Comparison of ENCODE assay signal across 9 cellular contexts in genomic region chr17:82296511-82297279, GRCh38. TPM values are rescaled to one million over a fixed set of nuclear protein-coding genes. Genes with fewer than 3 reads are reported as not detected.
DNase-seq lines count a peak whose midpoint lies in the region; ATAC-seq, FAIRE-seq and TF ChIP-seq lines count a peak whose summit lies in the region.
"Had no signal": no experiment of that assay in that cellular context is flagged by ENCODE, and none has a peak within 500 bp of the region (broad histone marks: within the 10 kb centered on the region; RNA-seq: fewer than 3 reads in every experiment).

No MANE protein-coding gene starts in this region.

- TF ChIP-seq EP300 in HepG2 (IDR thresholded peaks at IDR 0.05; ENCODE audit: low read depth in 2 of 2, low read length in 2 of 2) (no peak), HepG2 (CRISPR knock-in tag; IDR thresholded peaks at IDR 0.05; ENCODE audit: borderline replicate concordance) (no peak), transverse colon (IDR thresholded peaks at IDR 0.05; ENCODE audit: low read depth) (no peak)

- H3K4me3 ChIP-seq in HepG2 (replicated peaks in 1 of 3; ENCODE audit: insufficient read depth in 1 of 3, low read depth in 2 of 3, low read length in 3 of 3) (peak overlapping the region in 1 of 3 experiments; percentile 78; a peak in 2 of 6 replicates), transverse colon (peak overlapping the region in 2 of 4 donors; percentile 37 to 48)

- H3K9me3 Mint-ChIP-seq in activated naive CD4-positive, alpha-beta T cell treated with anti-CD3 and anti-CD28 coated beads, Interleukin-2, amount 10 ng/mL, durations not matched to agents 7 days and 5 days = no peaks in the 10 kb centered on the region
- no peaks in the 10 kb centered on the region for H3K9me3 Mint-ChIP-seq in activated T-helper 17 cell treated with anti-CD3 and anti-CD28 coated beads, Interleukin-2, amount 50 U/mL, for 72 hours

- peaks cover 4% of the 10 kb centered on the region for H3K36me3 Mint-ChIP-seq in activated naive CD4-positive, alpha-beta T cell treated with anti-CD3 and anti-CD28 coated beads, Interleukin-2, amount 10 ng/mL, durations not matched to agents 7 days and 5 days
- peaks cover 56% of the 10 kb centered on the region for H3K36me3 Mint-ChIP-seq in activated T-helper 17 cell treated with anti-CD3 and anti-CD28 coated beads, Interleukin-2, amount 50 U/mL, for 72 hours (ENCODE audit: low read depth)

- H3K4me2 ChIP-seq in HepG2 (ENCODE audit: low read depth, low read length) = peak overlapping the region; percentile 99

- peaks cover 3% of the 10 kb centered on the region for H3K27me3 Mint-ChIP-seq in activated naive CD4-positive, alpha-beta T cell treated with anti-CD3 and anti-CD28 coated beads, Interleukin-2, amount 10 ng/mL, durations not matched to agents 7 days and 5 days
- H3K27me3 Mint-ChIP-seq in activated T-helper 17 cell treated with anti-CD3 and anti-CD28 coated beads, Interleukin-2, amount 50 U/mL, for 72 hours = no peaks in the 10 kb centered on the region

- no peaks in the 10 kb centered on the region for H4K20me1 ChIP-seq in HepG2 (ENCODE audit: insufficient read depth, low read length)

- no peaks in the 10 kb centered on the region for H3K36me3 ChIP-seq in HepG2 (replicated peaks in 1 of 2; ENCODE audit: control insufficient read depth in 1 of 2, insufficient read depth in 2 of 2, low read length in 2 of 2)
- H3K36me3 ChIP-seq in transverse colon = no peaks in the 10 kb centered on the region

- no peaks in the 10 kb centered on the region for H3K9me3 ChIP-seq in HepG2 (ENCODE audit: low read length)
- H3K9me3 ChIP-seq in transverse colon = no peaks in the 10 kb centered on the region

- POLR2A ChIA-PET in HepG2 (lab: Yijun Ruan, JAX) = interaction anchor here (0.6 to 12.8 kb wide), 15 partner anchors 9 to 614 kb away, joined by 3 to 270 read pairs (median 23); partner anchors contain the start of genes CD7, CSNK1D, SECTM1 and SLC16A3

- TF ChIP-seq CTCF in HepG2 (CRISPR knock-in tag; IDR thresholded peaks at IDR 0.05) (no peak), transverse colon (IDR thresholded peaks at IDR 0.05) (no peak)

- no peak for ATAC-seq in activated T-helper 17 cell treated with anti-CD3 and anti-CD28 coated beads, Interleukin-2, amount 50 U/mL, for 72 hours (replicated peaks)
- ATAC-seq in HepG2 (no peak), GM21723 (IDR thresholded peaks at IDR 0.05; ENCODE audit: unreplicated experiment) (no peak)

- 44% methylated on average over 7 of the region's 7 CpGs for WGBS in HepG2 (ENCODE audit: low lambda C conversion rate)
- 19 to 20% methylated on average over 5 to 7 of the region's 7 CpGs for WGBS in transverse colon (ENCODE audit: low coverage in 1 of 2), 2 donors

- TF ChIP-seq POLR2A in HepG2 (IDR thresholded peaks at IDR 0.05; ENCODE audit: insufficient read depth in 1 of 2, low read depth in 2 of 2, low read length in 2 of 2) (no peak), transverse colon (IDR thresholded peaks at IDR 0.05) (no peak)

- peak; percentile 42 for DNase-seq in activated naive CD4-positive, alpha-beta T cell treated with anti-CD3 and anti-CD28 coated beads, Interleukin-2, amount 10 ng/mL, durations not matched to agents 7 days and 5 days
- no peak for DNase-seq in activated naive CD4-positive, alpha-beta T cell treated with Interleukin-2 at 50 U/mL for 16 hours
- DNase-seq in HepG2 (ENCODE audit: low spot score) (no peak), transverse colon (no peak), SK-N-DZ (ENCODE audit: low spot score) (no peak), DMS79 (lab: John Stamatoyannopoulos, UW) (no peak)

- H3K27ac Mint-ChIP-seq in activated naive CD4-positive, alpha-beta T cell treated with anti-CD3 and anti-CD28 coated beads, Interleukin-2, amount 10 ng/mL, durations not matched to agents 7 days and 5 days = peak overlapping the region; percentile 100
- peak overlapping the region; percentile 100 for H3K27ac Mint-ChIP-seq in activated T-helper 17 cell treated with anti-CD3 and anti-CD28 coated beads, Interleukin-2, amount 50 U/mL, for 72 hours

- 0 out of 2 replicates have a peak overlapping the region, but pooled peaks have one; percentile 3 for H3K9ac ChIP-seq in HepG2 (ENCODE audit: insufficient read depth, low read depth, low read length)

- H3K4me1 ChIP-seq in HepG2 (ENCODE audit: insufficient read depth, low read length) (peaks cover 89% of the 10 kb centered on the region), transverse colon (peaks cover 47 to 69% (median 60%) of the 10 kb centered on the region in 4 donors)

- intact Hi-C loops in HepG2 (cut with micrococcal nuclease; ENCODE audit: unreplicated experiment) = loop anchor here (5.0 kb wide), 1 partner anchor 39 kb away; no protein-coding TSS in a partner anchor
- intact Hi-C loops in transverse colon (cut with DNase I; ENCODE audit: low total_unique reads) = no loop called here

- no peak overlapping the region for H3K27ac ChIP-seq in HepG2 (ENCODE audit: extremely low read length, insufficient read depth, low read length)
- peak overlapping the region; percentile 95 to 99 (median 98) for H3K27ac ChIP-seq in transverse colon

- no peak overlapping the region for H2AFZ ChIP-seq in HepG2 (ENCODE audit: low read length)

- H3K4me1 Mint-ChIP-seq in activated naive CD4-positive, alpha-beta T cell treated with anti-CD3 and anti-CD28 coated beads, Interleukin-2, amount 10 ng/mL, durations not matched to agents 7 days and 5 days = peaks cover 82% of the 10 kb centered on the region
- H3K4me1 Mint-ChIP-seq in activated T-helper 17 cell treated with anti-CD3 and anti-CD28 coated beads, Interleukin-2, amount 50 U/mL, for 72 hours = peaks cover 33% of the 10 kb centered on the region

- no peak for TF ChIP-seq RAD21 in HepG2 (CRISPR knock-in tag; IDR thresholded peaks at IDR 0.05)

- peaks cover 5% of the 10 kb centered on the region for H3K79me2 ChIP-seq in HepG2 (ENCODE audit: insufficient read depth, low read length)

- in situ Hi-C loops in HepG2 (cut with HindIII; ENCODE audit: extremely low pct_ligation_motif_present, low pct_unique_long_range_greater_than_20kb) = no loop called here
- in situ Hi-C loops in transverse colon (cut with MboI; ENCODE audit: low pct_ligation_motif_present in 1 of 4, low pct_unique_long_range_greater_than_20kb in 1 of 4, low sequenced_read_pairs in 3 of 4) = no loop called here

- no peak for FAIRE-seq in HepG2 (lab: Jason Lieb, UNC)
- FAIRE-seq: G401.6 had no signal

- no TSS peak for BruUV-seq in HepG2 (replicated peaks; lab: Mats Ljungman, UMichigan)

- CTCF ChIA-PET in activated naive CD4-positive, alpha-beta T cell treated with anti-CD3 and anti-CD28 coated beads, Interleukin-2, amount 10 ng/mL, durations not matched to agents 7 days and 5 days (lab: Charles Lee) = interaction anchor here (1.0 to 5.1 kb wide), 4 partner anchors 20 to 61 kb away, joined by 3 to 55 read pairs (median 8); partner anchors contain the start of gene CD7
- CTCF ChIA-PET in HepG2 (lab: Yijun Ruan, JAX; ENCODE audit: low intra/inter-chr PET ratio, low total read pairs) = no interaction called here

- H3K27me3 ChIP-seq in HepG2 (ENCODE audit: control insufficient read depth in 1 of 2, insufficient read depth in 2 of 2, low read length in 2 of 2) (no peaks in the 10 kb centered on the region), transverse colon (no peaks in the 10 kb centered on the region)

- peak overlapping the region; percentile 92 for H3K4me3 Mint-ChIP-seq in activated naive CD4-positive, alpha-beta T cell treated with anti-CD3 and anti-CD28 coated beads, Interleukin-2, amount 10 ng/mL, durations not matched to agents 7 days and 5 days
- H3K4me3 Mint-ChIP-seq in activated T-helper 17 cell treated with anti-CD3 and anti-CD28 coated beads, Interleukin-2, amount 50 U/mL, for 72 hours = peak overlapping the region; percentile 85

RNA-seq across cellular contexts. Expression of gene CD7, which starts 20.7 kb away (rescaled TPM):
- 100 to 1,000 TPM; 193 to 378 TPM for total RNA-seq in activated T-helper 17 cell treated with anti-CD3 and anti-CD28 coated beads, Interleukin-2, amount 50 U/mL, for 72 hours
- total RNA-seq in HepG2 (2016; rRNA removed; fragmentation: Illumina TruSeq; extraction: Trizol) (29.7 and 67.6 TPM in 2 replicates), transverse colon (1 to 10 TPM; 6.1 to 9.7 (median 7.4) TPM)
- total RNA-seq in HepG2 (2016; cell fraction: cytosol; rRNA removed; fragmentation: Illumina TruSeq; extraction: Trizol; ENCODE audit: low read depth) = 23.3 and 25.5 TPM in 2 replicates
- 24.7 and 74.3 TPM in 2 replicates for total RNA-seq in HepG2 (2016; cell fraction: insoluble cytoplasmic fraction; rRNA removed; fragmentation: Illumina TruSeq; extraction: Trizol)
- 36.8 and 47.2 TPM in 2 replicates for total RNA-seq in HepG2 (2016; cell fraction: membrane; rRNA removed; fragmentation: Illumina TruSeq; extraction: Trizol)
- total RNA-seq in HepG2 (2016; cell fraction: nucleus; rRNA removed; fragmentation: Illumina TruSeq; extraction: Trizol) = 53.2 and 64.7 TPM in 2 replicates
- polyA plus RNA-seq in HepG2 (2011; rRNA removed) = 72.7 and 76.4 TPM in 2 replicates
- polyA plus RNA-seq in HepG2 (2011; cell fraction: cytosol; rRNA removed) = 34.4 and 89.4 TPM in 2 replicates
- 127 and 155 TPM in 2 replicates for polyA plus RNA-seq in HepG2 (2011; cell fraction: nucleus; rRNA removed)
- polyA plus RNA-seq in HepG2 (2012) = 46.2 and 62.8 TPM in 2 replicates
- 56.5 and 63.8 TPM in 2 replicates for polyA plus RNA-seq in HepG2 (2016; cell fraction: cytosol; fragmentation: Illumina TruSeq; extraction: Trizol; ENCODE audit: low read depth)
- polyA plus RNA-seq in HepG2 (2016; cell fraction: insoluble cytoplasmic fraction; fragmentation: Illumina TruSeq; extraction: Trizol; ENCODE audit: low read depth) = 56.7 and 68.4 TPM in 2 replicates
- 78.3 and 78.6 TPM in 2 replicates for polyA plus RNA-seq in HepG2 (2016; cell fraction: membrane; fragmentation: Illumina TruSeq; extraction: Trizol; ENCODE audit: low read depth)
- polyA plus RNA-seq in HepG2 (2016; cell fraction: nucleus; fragmentation: Illumina TruSeq; extraction: Trizol; ENCODE audit: insufficient read depth, low read depth) = 226 and 244 TPM in 2 replicates
- polyA minus RNA-seq in HepG2 (2011; rRNA and poly(A)+ RNA removed; ENCODE audit: low replicate concordance) = 43.3 TPM in 1 of 2 replicates, not detected in the other
- polyA minus RNA-seq in HepG2 (2011; cell fraction: cytosol; rRNA and poly(A)+ RNA removed) = 31.0 and 32.1 TPM in 2 replicates
- polyA minus RNA-seq in HepG2 (2011; cell fraction: nucleus; rRNA and poly(A)+ RNA removed) = 7.9 and 8.8 TPM in 2 replicates
- 3.3 and 3.8 TPM in 2 replicates for polyA plus RNA-seq in SK-N-DZ (2014; cell fraction: cytosol; rRNA removed)
- polyA plus RNA-seq in SK-N-DZ (2014; cell fraction: nucleus; rRNA removed) = 0.87 and 1.7 TPM in 2 replicates

RNA-seq across cellular contexts. Expression of gene CSNK1D, which starts 23.2 kb away (rescaled TPM):
- 100 to 1,000 TPM; 140 to 142 TPM for total RNA-seq in activated T-helper 17 cell treated with anti-CD3 and anti-CD28 coated beads, Interleukin-2, amount 50 U/mL, for 72 hours
- total RNA-seq in HepG2 (2016; rRNA removed; fragmentation: Illumina TruSeq; extraction: Trizol) = 28.4 and 31.5 TPM in 2 replicates
- total RNA-seq in HepG2 (2016; cell fraction: cytosol; rRNA removed; fragmentation: Illumina TruSeq; extraction: Trizol; ENCODE audit: low read depth) = 19.2 and 20.4 TPM in 2 replicates
- total RNA-seq in HepG2 (2016; cell fraction: insoluble cytoplasmic fraction; rRNA removed; fragmentation: Illumina TruSeq; extraction: Trizol) = 23.0 and 34.1 TPM in 2 replicates
- total RNA-seq in HepG2 (2016; cell fraction: membrane; rRNA removed; fragmentation: Illumina TruSeq; extraction: Trizol) = 24.3 and 26.6 TPM in 2 replicates
- total RNA-seq in HepG2 (2016; cell fraction: nucleus; rRNA removed; fragmentation: Illumina TruSeq; extraction: Trizol) = 42.8 and 45.6 TPM in 2 replicates
- 128 and 148 TPM in 2 replicates for polyA plus RNA-seq in HepG2 (2011; rRNA removed)
- polyA plus RNA-seq in HepG2 (2011; cell fraction: cytosol; rRNA removed) = 81.5 and 90.2 TPM in 2 replicates
- polyA plus RNA-seq in HepG2 (2011; cell fraction: nucleus; rRNA removed) = 1,010 and 1,066 TPM in 2 replicates
- 164 and 234 TPM in 2 replicates for polyA plus RNA-seq in HepG2 (2012)
- polyA plus RNA-seq in HepG2 (2016; cell fraction: cytosol; fragmentation: Illumina TruSeq; extraction: Trizol; ENCODE audit: low read depth) = 19.6 and 21.8 TPM in 2 replicates
- polyA plus RNA-seq in HepG2 (2016; cell fraction: insoluble cytoplasmic fraction; fragmentation: Illumina TruSeq; extraction: Trizol; ENCODE audit: low read depth) = 71.8 and 89.7 TPM in 2 replicates
- 40.8 and 42.7 TPM in 2 replicates for polyA plus RNA-seq in HepG2 (2016; cell fraction: membrane; fragmentation: Illumina TruSeq; extraction: Trizol; ENCODE audit: low read depth)
- polyA plus RNA-seq in HepG2 (2016; cell fraction: nucleus; fragmentation: Illumina TruSeq; extraction: Trizol; ENCODE audit: insufficient read depth, low read depth) = 316 and 342 TPM in 2 replicates
- polyA minus RNA-seq in HepG2 (2011; rRNA and poly(A)+ RNA removed; ENCODE audit: low replicate concordance) = 78.0 and 103 TPM in 2 replicates
- 51.7 and 60.9 TPM in 2 replicates for polyA minus RNA-seq in HepG2 (2011; cell fraction: cytosol; rRNA and poly(A)+ RNA removed)
- polyA minus RNA-seq in HepG2 (2011; cell fraction: nucleus; rRNA and poly(A)+ RNA removed) = 117 and 118 TPM in 2 replicates
- total RNA-seq in transverse colon = 100 to 1,000 TPM in 2 of 4 donors, 10 to 100 TPM in 2; 86.0 to 230 (median 148) TPM
- polyA plus RNA-seq in SK-N-DZ (2014; cell fraction: cytosol; rRNA removed) = 25.1 and 31.2 TPM in 2 replicates
- polyA plus RNA-seq in SK-N-DZ (2014; cell fraction: nucleus; rRNA removed) = 49.5 and 120 TPM in 2 replicates

RNA-seq across cellular contexts. Expression of gene SECTM1, which starts 36.9 kb away (rescaled TPM):
- 10 to 100 TPM; 16.4 to 22.3 TPM for total RNA-seq in activated T-helper 17 cell treated with anti-CD3 and anti-CD28 coated beads, Interleukin-2, amount 50 U/mL, for 72 hours
- total RNA-seq in HepG2 (2016; rRNA removed; fragmentation: Illumina TruSeq; extraction: Trizol) = 2.4 and 5.3 TPM in 2 replicates
- 3.3 TPM in 2 replicates for total RNA-seq in HepG2 (2016; cell fraction: cytosol; rRNA removed; fragmentation: Illumina TruSeq; extraction: Trizol; ENCODE audit: low read depth)
- 3.0 and 5.5 TPM in 2 replicates for total RNA-seq in HepG2 (2016; cell fraction: insoluble cytoplasmic fraction; rRNA removed; fragmentation: Illumina TruSeq; extraction: Trizol)
- 3.8 and 5.6 TPM in 2 replicates for total RNA-seq in HepG2 (2016; cell fraction: membrane; rRNA removed; fragmentation: Illumina TruSeq; extraction: Trizol)
- total RNA-seq in HepG2 (2016; cell fraction: nucleus; rRNA removed; fragmentation: Illumina TruSeq; extraction: Trizol) = 6.9 and 7.3 TPM in 2 replicates
- 3.5 and 4.2 TPM in 2 replicates for polyA plus RNA-seq in HepG2 (2011; rRNA removed)
- 2.7 and 4.2 TPM in 2 replicates for polyA plus RNA-seq in HepG2 (2011; cell fraction: cytosol; rRNA removed)
- 6.7 and 7.1 TPM in 2 replicates for polyA plus RNA-seq in HepG2 (2011; cell fraction: nucleus; rRNA removed)
- polyA plus RNA-seq in HepG2 (2012) = 5.0 and 7.2 TPM in 2 replicates
- 2.6 and 3.4 TPM in 2 replicates for polyA plus RNA-seq in HepG2 (2016; cell fraction: cytosol; fragmentation: Illumina TruSeq; extraction: Trizol; ENCODE audit: low read depth)
- polyA plus RNA-seq in HepG2 (2016; cell fraction: insoluble cytoplasmic fraction; fragmentation: Illumina TruSeq; extraction: Trizol; ENCODE audit: low read depth) = 4.0 and 4.2 TPM in 2 replicates
- 4.3 and 4.7 TPM in 2 replicates for polyA plus RNA-seq in HepG2 (2016; cell fraction: membrane; fragmentation: Illumina TruSeq; extraction: Trizol; ENCODE audit: low read depth)
- polyA plus RNA-seq in HepG2 (2016; cell fraction: nucleus; fragmentation: Illumina TruSeq; extraction: Trizol; ENCODE audit: insufficient read depth, low read depth) = 5.1 and 5.5 TPM in 2 replicates
- polyA minus RNA-seq in HepG2 (2011; rRNA and poly(A)+ RNA removed; ENCODE audit: low replicate concordance) = 8.8 and 15.0 TPM in 2 replicates
- polyA minus RNA-seq in HepG2 (2011; cell fraction: cytosol; rRNA and poly(A)+ RNA removed) = 1.9 and 2.6 TPM in 2 replicates
- 5.0 and 7.3 TPM in 2 replicates for polyA minus RNA-seq in HepG2 (2011; cell fraction: nucleus; rRNA and poly(A)+ RNA removed)
- 100 to 1,000 TPM in 2 of 4 donors, 10 to 100 TPM in 1, 1 to 10 TPM in 1; 5.8 to 127 (median 107) TPM for total RNA-seq in transverse colon
- 2.1 and 3.1 TPM in 2 replicates for polyA plus RNA-seq in SK-N-DZ (2014; cell fraction: cytosol; rRNA removed)
- 0.11 and 2.3 TPM in 2 replicates for polyA plus RNA-seq in SK-N-DZ (2014; cell fraction: nucleus; rRNA removed)
